8 cellular contexts compared by ENCODE assay signal in the genomic region with DNA sequence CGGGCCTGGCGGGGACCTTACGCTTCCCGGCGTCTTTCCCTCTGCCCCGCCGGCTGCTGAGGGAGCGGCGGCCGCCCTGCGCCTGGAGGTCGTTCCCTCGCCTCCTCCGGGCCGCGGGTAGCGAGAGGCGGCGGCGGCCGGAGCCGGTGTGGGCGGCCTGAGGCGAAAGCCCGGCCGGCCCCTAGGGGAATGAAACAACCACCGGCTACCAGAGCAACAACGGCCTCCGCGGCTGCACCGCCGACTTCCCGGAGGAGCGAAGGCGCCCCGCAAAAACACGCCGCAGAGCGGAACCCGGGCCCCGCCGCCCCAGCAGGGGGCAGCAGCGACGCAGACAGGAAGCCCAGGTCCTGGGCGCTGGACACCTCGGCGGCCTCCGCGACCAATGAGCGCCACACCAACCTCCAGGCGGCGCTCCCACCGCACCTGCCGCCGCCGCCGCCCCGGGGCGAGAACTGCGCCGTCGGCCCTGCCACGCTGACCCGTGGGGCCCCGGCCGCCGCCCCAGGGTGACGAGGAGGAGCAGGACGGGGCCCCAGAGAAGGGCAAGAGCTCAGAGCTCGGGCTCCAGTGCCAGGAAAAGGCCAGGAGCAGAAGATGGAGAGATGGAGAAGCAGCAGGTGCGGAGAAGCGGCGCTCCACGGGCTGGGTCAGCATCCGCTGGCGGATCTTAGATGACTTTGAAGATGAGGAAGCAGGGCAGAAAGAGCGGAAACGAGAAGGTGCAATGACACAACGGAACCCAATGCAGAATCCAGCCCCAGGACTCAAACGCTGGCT. TPM values are rescaled to one million over a fixed set of nuclear protein-coding genes. Genes with fewer than 3 reads are reported as not detected.
DNase-seq lines count a peak whose midpoint lies in the region; ATAC-seq and TF ChIP-seq lines count a peak whose summit lies in the region.

No MANE protein-coding gene starts in this region.

- intact Hi-C loops in CD4-positive, alpha-beta memory T cell (cut with micrococcal nuclease), result loop anchor here (1.0 to 10.0 kb wide), 2 partner anchors 61 to 180 kb away; no protein-coding TSS in a partner anchor

- no peaks in the 10 kb centered on the region for H3K36me3 ChIP-seq in CD4-positive, alpha-beta memory T cell (ENCODE audit: insufficient read depth, low read length)
- no peaks in the 10 kb centered on the region for H3K36me3 ChIP-seq in NT2/D1 (ENCODE audit: insufficient read depth, insufficient read length, low read length)
- H3K36me3 ChIP-seq in mucosa of stomach (ENCODE audit: control insufficient read depth, insufficient read depth, low read length), result no peaks in the 10 kb centered on the region

- CTCF ChIA-PET in CD4-positive, alpha-beta memory T cell (lab: Charles Lee; ENCODE audit: partially characterized antibody), result no interaction called here

- H3K4me3 ChIP-seq in CD4-positive, alpha-beta memory T cell (ENCODE audit: low read length in 2 of 2), result peak overlapping the region in 1 of 2 donors; percentile 45
- H3K4me3 ChIP-seq in NT2/D1 (ENCODE audit: insufficient read length, low read depth), result peak overlapping the region; percentile 50
- H3K4me3 ChIP-seq in mucosa of stomach (ENCODE audit: low read length), result peak overlapping the region; percentile 61

- H3K27me3 Mint-ChIP-seq in CD4-positive, alpha-beta memory T cell, result peaks cover 15 to 20% of the 10 kb centered on the region in 2 donors

- H3K27ac ChIP-seq in CD4-positive, alpha-beta memory T cell (ENCODE audit: low read depth, low read length), result no peak overlapping the region

- peaks cover 0 to 4% (median 0%) of the 10 kb centered on the region in 8 donors for H3K9me3 Mint-ChIP-seq in CD4-positive, alpha-beta memory T cell

- H3K27ac Mint-ChIP-seq in CD4-positive, alpha-beta memory T cell, result peak overlapping the region in 2 of 7 donors; percentile 61 to 86

- no peaks in the 10 kb centered on the region for H3K9me3 ChIP-seq in CD4-positive, alpha-beta memory T cell (ENCODE audit: control insufficient read depth in 1 of 2, low read length in 2 of 2)
- H3K9me3 ChIP-seq in NT2/D1 (ENCODE audit: insufficient read depth, low read length), result no peaks in the 10 kb centered on the region
- H3K9me3 ChIP-seq in mucosa of stomach (ENCODE audit: control insufficient read depth, low read length), result no peaks in the 10 kb centered on the region

- POLR2A ChIA-PET in CD4-positive, alpha-beta memory T cell (lab: Charles Lee; ENCODE audit: partially characterized antibody), result no interaction called here

- DNase-seq in CD4-positive, alpha-beta memory T cell, result peak in 4 of 5 donors; percentile 38 to 55 (median 43)
- DNase-seq in NT2/D1 (ENCODE audit: low read depth, low spot score), result peak; percentile 78
- peak; percentile 38 for DNase-seq in activated T-cell treated with anti-CD3 and anti-CD28 coated beads for 1 hour (ENCODE audit: low read depth)
- peak; percentile 86 to 91 for DNase-seq in erythroblast (lab: John Stamatoyannopoulos, UW)
- peak; percentile 45 to 50 for DNase-seq in stimulated activated CD8-positive, alpha-beta memory T cell treated with anti-CD3 and anti-CD28 coated beads, Interleukin-7, amount 100 ng/mL, for 1 hour (ENCODE audit: low read depth in 2 of 2)

- peak; percentile 57 for TF ChIP-seq POLR2A in erythroblast (IDR thresholded peaks at IDR 0.05; ENCODE audit: low read length)

- ATAC-seq in GM19395 (IDR thresholded peaks at IDR 0.05; ENCODE audit: unreplicated experiment), result peak; percentile 97
- peak; percentile 95 for ATAC-seq in HG03520 (IDR thresholded peaks at IDR 0.05; ENCODE audit: unreplicated experiment)

- H3K9ac ChIP-seq in NT2/D1 (ENCODE audit: insufficient read length, low read depth) (peak overlapping the region; percentile 74), mucosa of stomach (ENCODE audit: low read length) (peak overlapping the region; percentile 86)

- H3K4me3 Mint-ChIP-seq in CD4-positive, alpha-beta memory T cell, result peak overlapping the region; percentile 59 to 83 (median 75)

- peaks cover 0 to 8% (median 7%) of the 10 kb centered on the region in 4 donors for H3K4me1 Mint-ChIP-seq in CD4-positive, alpha-beta memory T cell

- H3K36me3 Mint-ChIP-seq in CD4-positive, alpha-beta memory T cell, result no peaks in the 10 kb centered on the region

- no peaks in the 10 kb centered on the region for H3K4me1 ChIP-seq in CD4-positive, alpha-beta memory T cell (ENCODE audit: insufficient read depth, low read length)
- H3K4me1 ChIP-seq in NT2/D1 (ENCODE audit: insufficient read depth, insufficient read length) (no peaks in the 10 kb centered on the region), mucosa of stomach (ENCODE audit: control insufficient read depth, insufficient read depth, low read length) (peaks cover 11% of the 10 kb centered on the region)

- H3K27me3 ChIP-seq in CD4-positive, alpha-beta memory T cell (ENCODE audit: insufficient read depth, low read length), result peaks cover 5% of the 10 kb centered on the region
- H3K27me3 ChIP-seq in NT2/D1 (ENCODE audit: insufficient read depth, insufficient read length) (peaks cover 3% of the 10 kb centered on the region), mucosa of stomach (ENCODE audit: control insufficient read depth, insufficient read depth, low read length) (no peaks in the 10 kb centered on the region)

RNA-seq across cellular contexts. Expression of gene ACSM6, which starts 10.4 kb away (rescaled TPM):
- not detected for total RNA-seq in CD4-positive, alpha-beta memory T cell
- not detected for polyA plus RNA-seq in CD4-positive, alpha-beta memory T cell

Comparison
In these comparisons a context has a peak if more than half of its experiments do, and no peak if none do; other contexts are left out.
1. DNase-seq: peak in every context shown above with its lines; median percentile 88 in erythroblast; 78 in NT2/D1; 48 in stimulated activated CD8-positive, alpha-beta memory T cell treated with anti-CD3 and anti-CD28 coated beads, Interleukin-7, amount 100 ng/mL, for 1 hour; 43 in CD4-positive, alpha-beta memory T cell; 38 in activated T-cell treated with anti-CD3 and anti-CD28 coated beads for 1 hour.